18 cellular contexts compared by ENCODE assay signal in the genomic region with DNA sequence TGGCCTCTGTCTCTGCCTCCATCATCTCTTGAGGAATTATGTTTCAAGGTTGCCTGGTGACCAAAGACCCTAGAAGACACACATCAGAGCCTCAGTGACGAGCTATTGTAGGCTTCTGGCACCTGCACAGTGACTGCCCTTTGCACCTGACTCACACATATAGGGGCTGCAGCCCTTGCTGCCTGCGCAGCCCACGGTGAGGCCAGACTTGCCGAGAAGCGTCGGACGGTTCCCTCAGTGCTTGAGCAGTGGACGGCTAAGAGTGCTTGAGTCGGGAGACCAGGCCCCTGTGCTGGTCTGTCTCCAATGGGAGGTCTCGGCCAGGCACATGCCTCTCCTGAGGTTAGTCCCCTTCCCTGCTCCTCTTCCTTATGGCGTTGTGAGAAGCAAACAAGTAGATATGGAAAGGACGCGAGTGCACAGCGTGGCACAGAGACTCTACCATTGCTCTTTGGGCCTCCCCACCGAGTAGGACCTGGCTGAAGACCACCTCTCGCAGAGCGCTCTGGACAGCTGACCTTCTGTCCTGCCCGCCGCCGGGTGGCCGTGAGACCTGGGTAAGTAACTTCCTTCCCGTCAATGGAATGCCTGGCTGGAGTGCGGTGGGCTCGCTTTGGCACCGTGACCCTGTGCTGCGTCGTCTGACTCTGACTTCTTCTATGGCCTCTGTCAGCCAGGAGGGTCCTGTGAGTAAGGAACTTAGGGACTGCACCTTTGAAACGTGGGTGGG. TPM values are rescaled to one million over a fixed set of nuclear protein-coding genes. Genes with fewer than 3 reads are reported as not detected.
DNase-seq lines count a peak whose midpoint lies in the region; ATAC-seq and TF ChIP-seq lines count a peak whose summit lies in the region.
"Had no signal": no experiment of that assay in that cellular context is flagged by ENCODE, and none has a peak within 500 bp of the region (broad histone marks: within the 10 kb centered on the region; RNA-seq: fewer than 3 reads in every experiment).

No MANE protein-coding gene starts in this region.

- peak; percentile 28 for DNase-seq in activated CD4-positive, CD25-positive, alpha-beta regulatory T cell treated with anti-CD3 and anti-CD28 coated beads, Interleukin-2, amount 50 U/mL, for 72 hours
- DNase-seq in activated CD4-positive, CD25-positive, alpha-beta regulatory T cell (lab: John Stamatoyannopoulos, UW): no peak
- no peak for DNase-seq in memory B cell (ENCODE audit: low spot score in 2 of 2)
- DNase-seq in globus pallidus (ENCODE audit: low spot score): no peak
- DNase-seq: 8988T, COR-L47, KG1, NCI-H1092 treated with DMSO at 0.1 percent for 48 hours, NCI-H187, NCI-H2171, NCI-H82 had no signal

- H3K4me1 Mint-ChIP-seq in activated T-helper 17 cell treated with anti-CD3 and anti-CD28 coated beads, Interleukin-2, amount 50 U/mL, for 72 hours: no peaks in the 10 kb centered on the region
- peaks cover 15% of the 10 kb centered on the region for H3K4me1 Mint-ChIP-seq in memory B cell
- H3K4me1 Mint-ChIP-seq in stimulated activated memory B cell treated with anti-CD40 and anti-IgM and Interleukin-4, amounts not matched to agents 10 μg/mL and 1 μg/mL and 100 μg/mL, for 72 hours: peaks cover 39% of the 10 kb centered on the region

- no peak overlapping the region for H3K4me3 Mint-ChIP-seq in activated T-helper 17 cell treated with anti-CD3 and anti-CD28 coated beads, Interleukin-2, amount 50 U/mL, for 72 hours
- no peak overlapping the region for H3K4me3 Mint-ChIP-seq in memory B cell
- H3K4me3 Mint-ChIP-seq in stimulated activated memory B cell treated with anti-CD40 and anti-IgM and Interleukin-4, amounts not matched to agents 10 μg/mL and 1 μg/mL and 100 μg/mL, for 72 hours: no peak overlapping the region

- TF ChIP-seq POLR2A in GM18505 (IDR thresholded peaks at IDR 0.05; ENCODE audit: borderline replicate concordance, extremely low read depth, insufficient read depth, insufficient read length): no peak

- ATAC-seq in activated T-helper 17 cell treated with anti-CD3 and anti-CD28 coated beads, Interleukin-2, amount 50 U/mL, for 72 hours (replicated peaks): no peak
- ATAC-seq in memory B cell (ENCODE audit: low read depth) (no peak), HG02763 (IDR thresholded peaks at IDR 0.05; ENCODE audit: unreplicated experiment) (no peak), GM18505 (IDR thresholded peaks at IDR 0.05; ENCODE audit: unreplicated experiment) (no peak)
- no peak for ATAC-seq in stimulated activated memory B cell treated with anti-CD40 and anti-IgM and Interleukin-4, amounts not matched to agents 10 μg/mL and 1 μg/mL and 100 μg/mL, for 72 hours
- ATAC-seq: HCT116 had no signal

- peak overlapping the region; percentile 67 for H3K27ac Mint-ChIP-seq in activated T-helper 17 cell treated with anti-CD3 and anti-CD28 coated beads, Interleukin-2, amount 50 U/mL, for 72 hours
- H3K27ac Mint-ChIP-seq in memory B cell: peak overlapping the region; percentile 48
- H3K27ac Mint-ChIP-seq in stimulated activated memory B cell treated with anti-CD40 and anti-IgM and Interleukin-4, amounts not matched to agents 10 μg/mL and 1 μg/mL and 100 μg/mL, for 72 hours: peak overlapping the region; percentile 8

- peaks cover 6% of the 10 kb centered on the region for H3K36me3 Mint-ChIP-seq in activated T-helper 17 cell treated with anti-CD3 and anti-CD28 coated beads, Interleukin-2, amount 50 U/mL, for 72 hours (ENCODE audit: low read depth)
- peaks cover 17% of the 10 kb centered on the region for H3K36me3 Mint-ChIP-seq in memory B cell
- peaks cover 40% of the 10 kb centered on the region for H3K36me3 Mint-ChIP-seq in stimulated activated memory B cell treated with anti-CD40 and anti-IgM and Interleukin-4, amounts not matched to agents 10 μg/mL and 1 μg/mL and 100 μg/mL, for 72 hours

- no peaks in the 10 kb centered on the region for H3K9me3 Mint-ChIP-seq in activated T-helper 17 cell treated with anti-CD3 and anti-CD28 coated beads, Interleukin-2, amount 50 U/mL, for 72 hours
- no peaks in the 10 kb centered on the region for H3K9me3 Mint-ChIP-seq in memory B cell
- H3K9me3 Mint-ChIP-seq in stimulated activated memory B cell treated with anti-CD40 and anti-IgM and Interleukin-4, amounts not matched to agents 10 μg/mL and 1 μg/mL and 100 μg/mL, for 72 hours: no peaks in the 10 kb centered on the region

- H3K27me3 Mint-ChIP-seq in activated T-helper 17 cell treated with anti-CD3 and anti-CD28 coated beads, Interleukin-2, amount 50 U/mL, for 72 hours: no peaks in the 10 kb centered on the region
- H3K27me3 Mint-ChIP-seq in memory B cell: no peaks in the 10 kb centered on the region
- H3K27me3 Mint-ChIP-seq in stimulated activated memory B cell treated with anti-CD40 and anti-IgM and Interleukin-4, amounts not matched to agents 10 μg/mL and 1 μg/mL and 100 μg/mL, for 72 hours: no peaks in the 10 kb centered on the region

RNA-seq across cellular contexts. Expression of a gene that starts 33.6 kb away (rescaled TPM):
- 1 to 10 TPM; 2.5 to 3.2 TPM for total RNA-seq in activated T-helper 17 cell treated with anti-CD3 and anti-CD28 coated beads, Interleukin-2, amount 50 U/mL, for 72 hours

RNA-seq across cellular contexts. Expression of a gene that starts 37.7 kb away (rescaled TPM):
- 10 to 100 TPM; 10.3 to 16.4 TPM for total RNA-seq in activated T-helper 17 cell treated with anti-CD3 and anti-CD28 coated beads, Interleukin-2, amount 50 U/mL, for 72 hours
- total RNA-seq: M059J, NCI-H460 had no signal

RNA-seq across cellular contexts. Expression of a gene that starts 44.1 kb away (rescaled TPM):
- 10 to 100 TPM; 68.1 to 79.6 TPM for total RNA-seq in activated T-helper 17 cell treated with anti-CD3 and anti-CD28 coated beads, Interleukin-2, amount 50 U/mL, for 72 hours

Comparison
In these comparisons a context has a peak if more than half of its experiments do, and no peak if none do; other contexts are left out.
1. H3K27ac Mint-ChIP-seq: peak in every context shown above with its lines; median percentile 67 in activated T-helper 17 cell treated with anti-CD3 and anti-CD28 coated beads, Interleukin-2, amount 50 U/mL, for 72 hours; 48 in memory B cell; 8 in stimulated activated memory B cell treated with anti-CD40 and anti-IgM and Interleukin-4, amounts not matched to agents 10 μg/mL and 1 μg/mL and 100 μg/mL, for 72 hours.